In the genomic region with DNA sequence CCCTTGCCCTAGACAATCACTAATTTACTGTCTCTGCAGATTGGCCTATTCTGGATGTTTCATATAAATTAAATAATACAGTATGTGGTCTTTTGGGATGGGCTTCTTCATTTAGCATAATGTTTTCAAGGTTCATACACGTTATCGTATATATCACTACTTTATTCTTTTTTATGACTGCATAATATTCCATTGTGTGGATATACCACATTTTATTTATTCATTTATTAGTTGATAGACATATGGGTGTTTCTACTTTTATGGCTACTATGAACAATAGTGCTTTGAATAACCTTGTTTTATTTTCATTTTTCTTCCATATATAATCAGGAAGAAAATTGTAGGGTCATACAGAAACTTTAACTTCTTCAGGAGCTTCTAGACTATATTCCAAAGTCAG, we compare ENCODE assay signal across 36 cellular contexts.
"Had no signal": no experiment of that assay in that cellular context is flagged by ENCODE, and none has a peak within 500 bp of the region (broad histone marks: within the 10 kb centered on the region; RNA-seq: fewer than 3 reads in every experiment).

No MANE protein-coding gene starts in this region.

- H3K36me3 ChIP-seq: MG63 had no signal

- H3K4me3 ChIP-seq: MG63 had no signal

- DNase-seq: Karpas-422, Kasumi-1, MG63, MM.1S, MV-4-11, NCI-H1048, NCI-H1092, NCI-H1092 treated with DMSO at 0.1 percent for 48 hours, NCI-H1105, NCI-H1105 treated with DMSO at 0.1 percent for 48 hours, NCI-H1417, NCI-H1417 treated with DMSO at 0.1 percent for 48 hours, NCI-H1436, NCI-H1436 treated with DMSO at 0.1 percent for 48 hours, NCI-H146, NCI-H1694, NCI-H1694 treated with DMSO at 0.1 percent for 48 hours, NCI-H187, NCI-H187 treated with DMSO at 0.1 percent for 48 hours, NCI-H1930, NCI-H2029, NCI-H2029 treated with DMSO at 0.1 percent for 48 hours, NCI-H2081, NCI-H2081 treated with DMSO at 0.1 percent for 48 hours, NCI-H2107, NCI-H2171, NCI-H2171 treated with DMSO at 0.1 percent for 48 hours, NCI-H2227 treated with DMSO at 0.1 percent for 48 hours, NCI-H226, NCI-H345, NCI-H446, NCI-H446 treated with DMSO at 0.1 percent for 48 hours, NCI-H510A, NCI-H510A treated with DMSO at 0.1 percent for 48 hours, NCI-H524, NCI-H524 treated with DMSO at 0.1 percent for 48 hours had no signal

- H3K9me3 ChIP-seq: MG63 had no signal

- H3K27me3 ChIP-seq: MG63 had no signal
